Comparison of ENCODE assay signal across 8 cellular contexts in genomic region chr11:10809373-10810199, GRCh38. TPM values are rescaled to one million over a fixed set of nuclear protein-coding genes. Genes with fewer than 3 reads are reported as not detected.
DNase-seq lines count a peak whose midpoint lies in the region; ATAC-seq and TF ChIP-seq lines count a peak whose summit lies in the region.

No MANE protein-coding gene starts in this region.

- peak; percentile 47 for DNase-seq in NCI-H446 treated with DMSO at 0.1 percent for 48 hours (lab: John Stamatoyannopoulos, UW)
- no peak for DNase-seq in NCI-H446 (lab: John Stamatoyannopoulos, UW)
- DNase-seq in H4 (ENCODE audit: low spot score): peak; percentile 69
- DNase-seq in LNCaP clone FGC (ENCODE audit: low read depth): no peak
- DNase-seq in activated T-helper 1 cell treated with Interleukin-2 at 50 U/mL for 16 hours (ENCODE audit: low read depth): peak; percentile 35
- DNase-seq in fibroblast of peridontal ligament (ENCODE audit: extremely low read depth): peak; percentile 63
- DNase-seq in upper lobe of right lung: no peak

- TF ChIP-seq EP300 in neural cell (conservative IDR thresholded peaks at IDR 0.05; ENCODE audit: poor library complexity, severe bottlenecking): no peak

- no peak for TF ChIP-seq RAD21 in neural cell (conservative IDR thresholded peaks at IDR 0.05)

- H3K9ac ChIP-seq in neural cell (ENCODE audit: low read length): peak overlapping the region; percentile 100

- ATAC-seq in upper lobe of right lung: peak; percentile 43

- no peaks in the 10 kb centered on the region for H3K9me2 ChIP-seq in neural cell (ENCODE audit: insufficient read depth, low read length)

- H3K4me1 ChIP-seq in upper lobe of right lung: peaks cover 35% of the 10 kb centered on the region

- peak overlapping the region; percentile 100 for H3K27ac ChIP-seq in neural cell (ENCODE audit: low read length)
- H3K27ac ChIP-seq in upper lobe of right lung: peak overlapping the region; percentile 99

- peak overlapping the region; percentile 88 for H2AFZ ChIP-seq in neural cell (ENCODE audit: low read depth, low read length)

- H4K20me1 ChIP-seq in neural cell (ENCODE audit: insufficient read depth): peaks cover 3% of the 10 kb centered on the region

- peak overlapping the region; percentile 88 for H3K4me2 ChIP-seq in neural cell (ENCODE audit: low read length)

- peaks cover 20% of the 10 kb centered on the region for H3F3A ChIP-seq in neural cell (ENCODE audit: insufficient read depth, low read length, poor library complexity, severe bottlenecking)

- H3K27me3 ChIP-seq in neural cell (ENCODE audit: insufficient read depth, low read depth, low read length) (no peaks in the 10 kb centered on the region), upper lobe of right lung (no peaks in the 10 kb centered on the region)

- H3K36me3 ChIP-seq in neural cell (ENCODE audit: insufficient read depth, low read length) (peaks cover 21% of the 10 kb centered on the region), upper lobe of right lung (peaks cover 29% of the 10 kb centered on the region)

- H3K9me3 ChIP-seq in neural cell (ENCODE audit: low read length) (no peaks in the 10 kb centered on the region), upper lobe of right lung (no peaks in the 10 kb centered on the region)

- peaks cover 57% of the 10 kb centered on the region for H3K79me2 ChIP-seq in neural cell (replicated peaks; ENCODE audit: insufficient read depth, low read length)

- H3K4me3 ChIP-seq in LNCaP clone FGC (ENCODE audit: low read depth, low read length): peak overlapping the region; percentile 97
- peak overlapping the region; percentile 97 for H3K4me3 ChIP-seq in neural cell (ENCODE audit: low read length)
- H3K4me3 ChIP-seq in upper lobe of right lung: peak overlapping the region; percentile 92

- intact Hi-C loops in upper lobe of right lung (cut with DNase I): loop anchor here (2.0 kb wide), 1 partner anchor 49 kb away; the partner anchor contains the start of gene ZBED5

- no peak for TF ChIP-seq CTCF in LNCaP clone FGC (IDR thresholded peaks at IDR 0.05; ENCODE audit: control insufficient read depth, extremely low read depth, insufficient read depth)
- no peak for TF ChIP-seq CTCF in neural cell (IDR thresholded peaks at IDR 0.05; ENCODE audit: poor library complexity, severe bottlenecking)
- TF ChIP-seq CTCF in upper lobe of right lung (IDR thresholded peaks at IDR 0.05): no peak

TF ChIP-seq in neural cell, 6 proteins besides CTCF, POLR2A, EP300 and RAD21:
- TF ChIP-seq EZH2 (IDR thresholded peaks at IDR 0.05; ENCODE audit: borderline replicate concordance, insufficient read depth, low read length, poor library complexity, severe bottlenecking) (no peak), TAF1 (IDR thresholded peaks at IDR 0.05; ENCODE audit: low read depth) (no peak)
- TF ChIP-seq, protein P1, sequence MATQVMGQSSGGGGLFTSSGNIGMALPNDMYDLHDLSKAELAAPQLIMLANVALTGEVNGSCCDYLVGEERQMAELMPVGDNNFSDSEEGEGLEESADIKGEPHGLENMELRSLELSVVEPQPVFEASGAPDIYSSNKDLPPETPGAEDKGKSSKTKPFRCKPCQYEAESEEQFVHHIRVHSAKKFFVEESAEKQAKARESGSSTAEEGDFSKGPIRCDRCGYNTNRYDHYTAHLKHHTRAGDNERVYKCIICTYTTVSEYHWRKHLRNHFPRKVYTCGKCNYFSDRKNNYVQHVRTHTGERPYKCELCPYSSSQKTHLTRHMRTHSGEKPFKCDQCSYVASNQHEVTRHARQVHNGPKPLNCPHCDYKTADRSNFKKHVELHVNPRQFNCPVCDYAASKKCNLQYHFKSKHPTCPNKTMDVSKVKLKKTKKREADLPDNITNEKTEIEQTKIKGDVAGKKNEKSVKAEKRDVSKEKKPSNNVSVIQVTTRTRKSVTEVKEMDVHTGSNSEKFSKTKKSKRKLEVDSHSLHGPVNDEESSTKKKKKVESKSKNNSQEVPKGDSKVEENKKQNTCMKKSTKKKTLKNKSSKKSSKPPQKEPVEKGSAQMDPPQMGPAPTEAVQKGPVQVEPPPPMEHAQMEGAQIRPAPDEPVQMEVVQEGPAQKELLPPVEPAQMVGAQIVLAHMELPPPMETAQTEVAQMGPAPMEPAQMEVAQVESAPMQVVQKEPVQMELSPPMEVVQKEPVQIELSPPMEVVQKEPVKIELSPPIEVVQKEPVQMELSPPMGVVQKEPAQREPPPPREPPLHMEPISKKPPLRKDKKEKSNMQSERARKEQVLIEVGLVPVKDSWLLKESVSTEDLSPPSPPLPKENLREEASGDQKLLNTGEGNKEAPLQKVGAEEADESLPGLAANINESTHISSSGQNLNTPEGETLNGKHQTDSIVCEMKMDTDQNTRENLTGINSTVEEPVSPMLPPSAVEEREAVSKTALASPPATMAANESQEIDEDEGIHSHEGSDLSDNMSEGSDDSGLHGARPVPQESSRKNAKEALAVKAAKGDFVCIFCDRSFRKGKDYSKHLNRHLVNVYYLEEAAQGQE (IDR thresholded peaks at IDR 0.05; ENCODE audit: borderline replicate concordance): peak; percentile 88

RNA-seq across cellular contexts. Expression of gene EIF4G2, which starts 0.9 kb away (rescaled TPM):
- 728 and 827 TPM in 2 replicates for total RNA-seq in H4 (2014; rRNA removed; shearing (Covaris generic))
- polyA plus RNA-seq in neural cell: 989 and 1,004 TPM in 2 replicates
- 1,252 and 1,426 TPM in 2 replicates for polyA minus RNA-seq in neural cell
- total RNA-seq in upper lobe of right lung: 801 TPM

RNA-seq across cellular contexts. Expression of gene ZBED5, which starts 48.3 kb away (rescaled TPM):
- total RNA-seq in H4 (2014; rRNA removed; shearing (Covaris generic)): 43.5 and 48.1 TPM in 2 replicates
- polyA plus RNA-seq in neural cell: 159 and 178 TPM in 2 replicates
- 124 and 133 TPM in 2 replicates for polyA minus RNA-seq in neural cell
- total RNA-seq in upper lobe of right lung: 37.6 TPM

RNA-seq across cellular contexts. Expression of gene CTR9, which starts 58.5 kb away (rescaled TPM):
- total RNA-seq in H4 (2014; rRNA removed; shearing (Covaris generic)): 11.7 and 17.2 TPM in 2 replicates
- polyA plus RNA-seq in neural cell: 24.1 and 24.6 TPM in 2 replicates
- polyA minus RNA-seq in neural cell: 57.9 and 60.2 TPM in 2 replicates
- total RNA-seq in upper lobe of right lung: 31.3 TPM

Comparison
In these comparisons a context has a peak if more than half of its experiments do, and no peak if none do; other contexts are left out.
1. DNase-seq: peak in NCI-H446 treated with DMSO at 0.1 percent for 48 hours (single experiment), H4 (single experiment), activated T-helper 1 cell treated with Interleukin-2 at 50 U/mL for 16 hours (single experiment) and fibroblast of peridontal ligament (single experiment); none in NCI-H446 (0 of 2), LNCaP clone FGC (single experiment) and upper lobe of right lung (single experiment).
2. Peak in every context shown above with its lines, with median percentiles within 50 percentile points of each other: H3K4me3 ChIP-seq.